1 cellular context compared by ENCODE assay signal in the genomic region with DNA sequence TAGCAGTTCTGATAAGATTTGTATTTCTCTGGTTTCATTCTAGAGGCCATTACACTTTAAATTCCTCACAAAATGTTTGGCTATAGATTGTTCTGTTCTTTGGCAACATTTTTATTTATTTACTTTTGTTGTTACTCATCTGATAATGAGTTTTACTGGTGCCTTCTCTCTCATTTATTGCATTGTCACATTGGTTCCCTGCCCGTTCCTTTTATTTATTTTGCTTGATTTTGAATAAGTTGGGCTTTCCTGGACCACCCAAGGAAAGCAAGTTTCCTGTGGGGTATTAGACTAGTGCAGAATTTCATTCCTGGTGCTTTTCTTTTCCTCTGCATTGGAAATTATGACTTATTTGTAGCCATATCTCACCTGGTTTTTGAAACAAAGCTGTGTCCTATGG.
TF ChIP-seq lines count a peak whose summit lies in the region.

No MANE protein-coding gene starts in this region.

TF ChIP-seq in HEK293, 187 proteins besides CTCF, POLR2A, EP300 and RAD21 (continued from another document):
- TF ChIP-seq, protein P1, sequence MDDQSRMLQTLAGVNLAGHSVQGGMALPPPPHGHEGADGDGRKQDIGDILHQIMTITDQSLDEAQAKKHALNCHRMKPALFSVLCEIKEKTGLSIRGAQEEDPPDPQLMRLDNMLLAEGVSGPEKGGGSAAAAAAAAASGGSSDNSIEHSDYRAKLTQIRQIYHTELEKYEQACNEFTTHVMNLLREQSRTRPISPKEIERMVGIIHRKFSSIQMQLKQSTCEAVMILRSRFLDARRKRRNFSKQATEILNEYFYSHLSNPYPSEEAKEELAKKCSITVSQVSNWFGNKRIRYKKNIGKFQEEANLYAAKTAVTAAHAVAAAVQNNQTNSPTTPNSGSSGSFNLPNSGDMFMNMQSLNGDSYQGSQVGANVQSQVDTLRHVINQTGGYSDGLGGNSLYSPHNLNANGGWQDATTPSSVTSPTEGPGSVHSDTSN (CRISPR knock-in tag; IDR thresholded peaks at IDR 0.05), result no peak
- no peak for TF ChIP-seq ZFHX2 (tag by site-specific recombination; conservative IDR thresholded peaks at IDR 0.05)
